17 cellular contexts compared by ENCODE assay signal in the genomic region with DNA sequence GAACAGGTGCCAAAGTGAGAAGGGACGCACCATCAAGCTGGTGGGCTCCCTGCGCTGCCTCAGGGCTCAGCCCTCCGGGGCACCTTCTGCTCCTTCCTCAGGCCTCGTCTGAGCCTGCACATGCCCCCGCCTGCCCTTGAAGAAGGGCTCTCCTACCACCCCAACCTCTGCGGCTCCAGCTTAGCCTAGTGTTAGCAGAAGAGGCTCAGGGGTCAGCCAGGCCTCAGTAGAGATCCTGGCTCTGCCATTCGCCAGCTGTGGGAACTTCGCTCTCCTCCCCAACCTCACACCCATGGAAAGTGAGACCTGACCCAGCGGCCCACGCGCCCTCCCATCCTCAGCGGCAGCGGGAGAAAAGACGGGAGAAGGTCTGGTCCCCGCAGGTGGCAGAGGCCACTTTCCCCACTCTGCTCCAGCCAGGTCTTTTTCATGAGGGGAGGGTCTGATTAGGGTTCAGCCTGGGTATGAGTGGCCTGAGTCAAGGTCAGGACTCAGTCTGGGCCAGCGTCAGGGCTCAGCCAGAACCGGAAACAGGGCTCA. TPM values are rescaled to one million over a fixed set of nuclear protein-coding genes. Genes with fewer than 3 reads are reported as not detected.
DNase-seq lines count a peak whose midpoint lies in the region; ATAC-seq and TF ChIP-seq lines count a peak whose summit lies in the region.
"Had no signal": no experiment of that assay in that cellular context is flagged by ENCODE, and none has a peak within 500 bp of the region (broad histone marks: within the 10 kb centered on the region; RNA-seq: fewer than 3 reads in every experiment).

No MANE protein-coding gene starts in this region.

- H3K36me3 ChIP-seq in WERI-Rb-1 (no peaks in the 10 kb centered on the region), mucosa of stomach (ENCODE audit: control insufficient read depth, insufficient read depth, low read length) (no peaks in the 10 kb centered on the region), suprapubic skin (no peaks in the 10 kb centered on the region), testis (ENCODE audit: low read depth, missing control alignments) (no peaks in the 10 kb centered on the region)
- H3K36me3 ChIP-seq: BE2C had no signal

- H3K4me1 Mint-ChIP-seq in glutamatergic neuron (ENCODE audit: low read depth, unreplicated experiment) = no peaks in the 10 kb centered on the region
- H3K4me1 Mint-ChIP-seq in activated naive CD8-positive, alpha-beta T cell treated with anti-CD3 and anti-CD28 coated beads, Interleukin-2, amount 50 U/mL, for 24 hours = no peaks in the 10 kb centered on the region
- H3K4me1 Mint-ChIP-seq in stimulated activated effector memory CD8-positive, alpha-beta T cell treated with anti-CD3 and anti-CD28 coated beads, Interleukin-12 subunit alpha, Interleukin-12 subunit beta, amount 100 ng/mL, for 72 hours = no peaks in the 10 kb centered on the region

- H3K27ac ChIP-seq in WERI-Rb-1 (peak overlapping the region; percentile 59), suprapubic skin (peak overlapping the region; percentile 59), testis (no peak overlapping the region)
- H3K27ac ChIP-seq: RWPE1 had no signal

- ATAC-seq in activated naive CD8-positive, alpha-beta T cell treated with anti-CD3 and anti-CD28 coated beads, Interleukin-2, amount 50 U/mL, for 24 hours = no peak
- no peak for ATAC-seq in stimulated activated effector memory CD8-positive, alpha-beta T cell treated with anti-CD3 and anti-CD28 coated beads, Interleukin-12 subunit alpha, Interleukin-12 subunit beta, amount 100 ng/mL, for 72 hours

- no peaks in the 10 kb centered on the region for H3K9me3 ChIP-seq in WERI-Rb-1 (ENCODE audit: severe bottlenecking)
- no peaks in the 10 kb centered on the region for H3K9me3 ChIP-seq in mucosa of stomach (ENCODE audit: control insufficient read depth, low read length)
- H3K9me3 ChIP-seq in suprapubic skin = peaks cover 2% of the 10 kb centered on the region
- H3K9me3 ChIP-seq in testis = no peaks in the 10 kb centered on the region
- H3K9me3 ChIP-seq: BE2C had no signal

- H3K27me3 ChIP-seq in WERI-Rb-1 (ENCODE audit: insufficient read depth, low read depth, severe bottlenecking) = no peaks in the 10 kb centered on the region
- H3K27me3 ChIP-seq in mucosa of stomach (ENCODE audit: control insufficient read depth, insufficient read depth, low read length) = no peaks in the 10 kb centered on the region
- peaks cover 2% of the 10 kb centered on the region for H3K27me3 ChIP-seq in suprapubic skin
- H3K27me3 ChIP-seq in testis = no peaks in the 10 kb centered on the region
- H3K27me3 ChIP-seq: BE2C had no signal

- WGBS in suprapubic skin = 89% methylated on average over 16 of the region's 17 CpGs
- WGBS in testis, 2 donors = 59 to 65% methylated on average over 6 to 17 of the region's 17 CpGs

- H3K4me1 ChIP-seq in mucosa of stomach (ENCODE audit: control insufficient read depth, insufficient read depth, low read length) (peaks cover 43% of the 10 kb centered on the region), suprapubic skin (peaks cover 34% of the 10 kb centered on the region), testis (peaks cover 6% of the 10 kb centered on the region)
- H3K4me1 ChIP-seq: BE2C had no signal

- H3K27me3 Mint-ChIP-seq in glutamatergic neuron (ENCODE audit: unreplicated experiment) = no peaks in the 10 kb centered on the region
- H3K27me3 Mint-ChIP-seq in activated naive CD8-positive, alpha-beta T cell treated with anti-CD3 and anti-CD28 coated beads, Interleukin-2, amount 50 U/mL, for 24 hours = peaks cover 17% of the 10 kb centered on the region

- no peak for TF ChIP-seq EP300 in suprapubic skin (IDR thresholded peaks at IDR 0.05)

- TF ChIP-seq CTCF in WERI-Rb-1 (IDR thresholded peaks at IDR 0.05; ENCODE audit: low read depth, low read length) (no peak), glutamatergic neuron (IDR thresholded peaks at IDR 0.05; ENCODE audit: partially characterized antibody, unreplicated experiment) (no peak), suprapubic skin (IDR thresholded peaks at IDR 0.05) (no peak), testis (IDR thresholded peaks at IDR 0.05) (no peak)

- TF ChIP-seq POLR2A in suprapubic skin (IDR thresholded peaks at IDR 0.05) (no peak), testis (IDR thresholded peaks at IDR 0.05) (no peak)

- peak; percentile 41 for DNase-seq in WERI-Rb-1
- peak; percentile 8 for DNase-seq in glutamatergic neuron
- DNase-seq in suprapubic skin (ENCODE audit: low spot score in 2 of 2) = no peak
- DNase-seq in activated naive CD8-positive, alpha-beta T cell treated with anti-CD3 and anti-CD28 coated beads, Interleukin-2, amount 50 U/mL, for 24 hours = no peak
- DNase-seq in testis = no peak
- no peak for DNase-seq in stimulated activated effector memory CD8-positive, alpha-beta T cell treated with anti-CD3 and anti-CD28 coated beads, Interleukin-12 subunit alpha, Interleukin-12 subunit beta, amount 100 ng/mL, for 72 hours (ENCODE audit: low spot score in 2 of 2)
- DNase-seq: CD4-positive, alpha-beta memory T cell; DMS79 treated with DMSO at 0.1 percent for 48 hours; KG1; NCI-H1417 treated with DMSO at 0.1 percent for 48 hours; NCI-H1930; NCI-H446 treated with DMSO at 0.1 percent for 48 hours; NK-92 treated with Interleukin-12 subunit alpha and Interleukin-12 subunit beta, amount 100 ng/mL, for 24 hours; OCI-M1 had no signal

- H3K4me3 Mint-ChIP-seq in glutamatergic neuron (ENCODE audit: unreplicated experiment) = no peak overlapping the region
- no peak overlapping the region for H3K4me3 Mint-ChIP-seq in activated naive CD8-positive, alpha-beta T cell treated with anti-CD3 and anti-CD28 coated beads, Interleukin-2, amount 50 U/mL, for 24 hours
- H3K4me3 Mint-ChIP-seq in stimulated activated effector memory CD8-positive, alpha-beta T cell treated with anti-CD3 and anti-CD28 coated beads, Interleukin-12 subunit alpha, Interleukin-12 subunit beta, amount 100 ng/mL, for 72 hours = no peak overlapping the region
- H3K4me3 Mint-ChIP-seq: CD4-positive, alpha-beta memory T cell had no signal

- intact Hi-C loops in testis (cut with DNase I; ENCODE audit: low total_unique reads) = no loop called here

- H3K9ac ChIP-seq in mucosa of stomach (ENCODE audit: low read length) = peak overlapping the region; percentile 25

- H3K4me3 ChIP-seq in WERI-Rb-1 (ENCODE audit: low read depth, low read length) (peak overlapping the region; percentile 30), mucosa of stomach (ENCODE audit: low read length) (no peak overlapping the region), suprapubic skin (no peak overlapping the region), testis (peak overlapping the region in 1 of 2 donors; percentile 12)

- H3K27ac Mint-ChIP-seq in glutamatergic neuron (ENCODE audit: unreplicated experiment) = no peak overlapping the region
- H3K27ac Mint-ChIP-seq in activated naive CD8-positive, alpha-beta T cell treated with anti-CD3 and anti-CD28 coated beads, Interleukin-2, amount 50 U/mL, for 24 hours = no peak overlapping the region
- no peak overlapping the region for H3K27ac Mint-ChIP-seq in stimulated activated effector memory CD8-positive, alpha-beta T cell treated with anti-CD3 and anti-CD28 coated beads, Interleukin-12 subunit alpha, Interleukin-12 subunit beta, amount 100 ng/mL, for 72 hours
- H3K27ac Mint-ChIP-seq: CD4-positive, alpha-beta memory T cell had no signal

- no peaks in the 10 kb centered on the region for H3K36me3 Mint-ChIP-seq in glutamatergic neuron (ENCODE audit: unreplicated experiment)
- H3K36me3 Mint-ChIP-seq in activated naive CD8-positive, alpha-beta T cell treated with anti-CD3 and anti-CD28 coated beads, Interleukin-2, amount 50 U/mL, for 24 hours (ENCODE audit: low read depth) = no peaks in the 10 kb centered on the region
- no peaks in the 10 kb centered on the region for H3K36me3 Mint-ChIP-seq in stimulated activated effector memory CD8-positive, alpha-beta T cell treated with anti-CD3 and anti-CD28 coated beads, Interleukin-12 subunit alpha, Interleukin-12 subunit beta, amount 100 ng/mL, for 72 hours
- H3K36me3 Mint-ChIP-seq: CD4-positive, alpha-beta memory T cell had no signal

- H3K9me3 Mint-ChIP-seq in glutamatergic neuron (ENCODE audit: unreplicated experiment) = no peaks in the 10 kb centered on the region
- H3K9me3 Mint-ChIP-seq in activated naive CD8-positive, alpha-beta T cell treated with anti-CD3 and anti-CD28 coated beads, Interleukin-2, amount 50 U/mL, for 24 hours = no peaks in the 10 kb centered on the region
- H3K9me3 Mint-ChIP-seq in stimulated activated effector memory CD8-positive, alpha-beta T cell treated with anti-CD3 and anti-CD28 coated beads, Interleukin-12 subunit alpha, Interleukin-12 subunit beta, amount 100 ng/mL, for 72 hours = no peaks in the 10 kb centered on the region

RNA-seq across cellular contexts. Expression of gene GRIP2, which starts 8.2 kb away (rescaled TPM):
- 0.34 TPM for total RNA-seq in glutamatergic neuron (ENCODE audit: unreplicated experiment)
- 1 to 10 TPM in 2 of 4 donors, under 1 TPM in 2; 0.65 to 5.8 (median 3.0) TPM for total RNA-seq in suprapubic skin
- 1 to 10 TPM; 2.4 to 2.7 TPM for total RNA-seq in testis
- polyA plus RNA-seq in testis (ENCODE audit: insufficient read depth, low read depth, low replicate concordance) = 3.2 TPM
- total RNA-seq: CD4-positive, alpha-beta memory T cell had no signal
- polyA plus RNA-seq: CD4-positive, alpha-beta memory T cell had no signal

Comparison
In these comparisons a context has a peak if more than half of its experiments do, and no peak if none do; other contexts are left out.
1. DNase-seq: peak in WERI-Rb-1 (single experiment) and glutamatergic neuron (single experiment); none in suprapubic skin (0 of 2), activated naive CD8-positive, alpha-beta T cell treated with anti-CD3 and anti-CD28 coated beads, Interleukin-2, amount 50 U/mL, for 24 hours (single experiment), testis (single experiment) and stimulated activated effector memory CD8-positive, alpha-beta T cell treated with anti-CD3 and anti-CD28 coated beads, Interleukin-12 subunit alpha, Interleukin-12 subunit beta, amount 100 ng/mL, for 72 hours (0 of 2).
2. H3K27ac ChIP-seq: peak in WERI-Rb-1 (single experiment) and suprapubic skin (single experiment); none in testis (0 of 2).